23 cellular contexts compared by ENCODE assay signal in the genomic region with DNA sequence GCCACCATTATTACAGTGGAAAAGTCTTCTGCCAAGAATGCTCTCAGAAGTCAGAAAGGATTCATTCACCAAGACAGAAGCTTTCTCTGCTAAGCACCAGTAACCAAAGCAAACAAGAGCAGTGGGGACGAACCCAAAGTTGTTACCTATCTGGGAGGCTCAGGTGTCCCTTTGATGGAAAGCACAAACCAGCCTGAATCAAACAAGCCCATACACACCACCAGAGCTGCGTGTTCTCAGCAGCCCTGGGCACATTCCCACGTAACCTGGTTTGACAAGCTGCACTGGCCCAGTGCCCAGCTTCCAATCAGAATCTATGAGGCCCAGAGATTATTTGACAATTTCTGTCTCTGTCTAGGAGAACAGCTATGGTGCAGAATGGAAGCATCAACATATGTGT.
DNase-seq lines count a peak whose midpoint lies in the region; ATAC-seq and TF ChIP-seq lines count a peak whose summit lies in the region.
"Had no signal": no experiment of that assay in that cellular context is flagged by ENCODE, and none has a peak within 500 bp of the region (broad histone marks: within the 10 kb centered on the region; RNA-seq: fewer than 3 reads in every experiment).

No MANE protein-coding gene starts in this region.

- ATAC-seq in RWPE2 (ENCODE audit: low read depth) (peak; percentile 66), HG03097 (IDR thresholded peaks at IDR 0.05; ENCODE audit: low FRiP score, unreplicated experiment) (no peak)
- ATAC-seq: HCT116 had no signal

- H3K4me3 ChIP-seq in LNCaP clone FGC (ENCODE audit: low read depth, low read length) (no peak overlapping the region), RWPE2 (ENCODE audit: severe bottlenecking) (no peak overlapping the region), esophagus squamous epithelium (no peak overlapping the region), skin epidermis (no peak overlapping the region)
- H3K4me3 ChIP-seq: adrenal gland, thoracic aorta had no signal

- H3K27me3 ChIP-seq in RWPE2 (ENCODE audit: insufficient read depth, poor library complexity, severe bottlenecking) (no peaks in the 10 kb centered on the region), esophagus squamous epithelium (no peaks in the 10 kb centered on the region)
- H3K27me3 ChIP-seq: adrenal gland had no signal

- intact Hi-C loops in esophagus squamous epithelium (cut with DNase I): no loop called here

- H3K36me3 ChIP-seq in RWPE2 (ENCODE audit: low read depth): no peaks in the 10 kb centered on the region
- no peaks in the 10 kb centered on the region for H3K36me3 ChIP-seq in esophagus squamous epithelium
- H3K36me3 ChIP-seq: adrenal gland, thoracic aorta had no signal

- peak in 1 of 4 donors; percentile 21 for TF ChIP-seq POLR2A in esophagus squamous epithelium (IDR thresholded peaks at IDR 0.05)

- WGBS in esophagus squamous epithelium, 2 donors: 42 to 44% methylated on average over 2 to 3 of the region's 3 CpGs

- TF ChIP-seq CTCF in LNCaP clone FGC (IDR thresholded peaks at IDR 0.05; ENCODE audit: control insufficient read depth, extremely low read depth, insufficient read depth) (no peak), RWPE2 (IDR thresholded peaks at IDR 0.05; ENCODE audit: poor library complexity, severe bottlenecking) (no peak), esophagus squamous epithelium (IDR thresholded peaks at IDR 0.05) (no peak)

- H3K4me1 ChIP-seq in RWPE2 (ENCODE audit: insufficient read depth, poor library complexity, severe bottlenecking): peaks cover 4% of the 10 kb centered on the region
- H3K4me1 ChIP-seq in esophagus squamous epithelium: peaks cover 15 to 66% (median 40%) of the 10 kb centered on the region in 3 donors
- H3K4me1 ChIP-seq: adrenal gland had no signal

- H3K27ac ChIP-seq in RWPE2 (ENCODE audit: poor library complexity, severe bottlenecking) (no peak overlapping the region), esophagus squamous epithelium (peak overlapping the region; percentile 81 to 91 (median 85)), skin epidermis (peak overlapping the region in 20 of 21 experiments; percentile 23 to 87 (median 78))
- H3K27ac ChIP-seq: adrenal gland, thoracic aorta had no signal

- DNase-seq in LNCaP clone FGC (ENCODE audit: low read depth) (peak; percentile 80), RWPE2 (ENCODE audit: low spot score) (peak; percentile 56), esophagus squamous epithelium (lab: John Stamatoyannopoulos, UW) (no peak), DMS114 treated with DMSO at 0.1 percent for 48 hours (lab: John Stamatoyannopoulos, UW; ENCODE audit: unreplicated experiment) (no peak), NCI-H187 (lab: John Stamatoyannopoulos, UW) (no peak), NCI-H2227 treated with DMSO at 0.1 percent for 48 hours (lab: John Stamatoyannopoulos, UW) (no peak)
- DNase-seq: activated CD4-positive, alpha-beta T cell treated with anti-CD3 and anti-CD28 coated beads, Interleukin-2, amount 10 ng/mL, durations not matched to agents 7 days and 5 days; activated naive CD4-positive, alpha-beta T cell treated with Interleukin-2 at 50 U/mL for 16 hours; activated T-cell treated with anti-CD3 and anti-CD28 coated beads, Interleukin-2, amount 50 U/mL, for 48 hours; CD4-positive, CD25-positive, alpha-beta regulatory T cell; cortex of kidney; kidney glomerular epithelial cell; mesendoderm; naive B cell; NCI-H1436; NCI-H748 treated with DMSO at 0.1 percent for 48 hours; small intestine; stimulated activated CD4-positive, alpha-beta T cell treated with anti-CD3 and anti-CD28 coated beads, Interleukin-1b, Interleukin-23, amount 100 ng/mL, for 48 hours had no signal

- H3K9me3 ChIP-seq in RWPE2 (ENCODE audit: severe bottlenecking) (no peaks in the 10 kb centered on the region), esophagus squamous epithelium (no peaks in the 10 kb centered on the region)
- H3K9me3 ChIP-seq: adrenal gland, thoracic aorta had no signal

Comparison
In these comparisons a context has a peak if more than half of its experiments do, and no peak if none do; other contexts are left out.
1. DNase-seq: peak in LNCaP clone FGC (single experiment) and RWPE2 (single experiment); none in esophagus squamous epithelium (single experiment), DMS114 treated with DMSO at 0.1 percent for 48 hours (single experiment), NCI-H187 (0 of 2) and NCI-H2227 treated with DMSO at 0.1 percent for 48 hours (single experiment).